In genomic region chr16:11089504-11090124, GRCh38 we compare ENCODE assay signal across 1 cellular context.
TF ChIP-seq lines count a peak whose summit lies in the region.

No MANE protein-coding gene starts in this region.

TF ChIP-seq in H1, 55 proteins besides CTCF, POLR2A, EP300 and RAD21 (continued from another document):
- no peak for TF ChIP-seq USF2 (IDR thresholded peaks at IDR 0.05; ENCODE audit: low read length)
- TF ChIP-seq SRF (IDR thresholded peaks at IDR 0.05; ENCODE audit: low read depth, low read length) = no peak
- TF ChIP-seq BCL11A (IDR thresholded peaks at IDR 0.05; ENCODE audit: low read depth in 2 of 2, low read length in 2 of 2) = no peak
- TF ChIP-seq SIRT6 (IDR thresholded peaks at IDR 0.05; ENCODE audit: low read length) = no peak
- no peak for TF ChIP-seq GTF2F1 (IDR thresholded peaks at IDR 0.05; ENCODE audit: borderline replicate concordance, low read depth, low read length)
